ENCODE assay signal across 35 cellular contexts in genomic region chr4:144659493-144659892, GRCh38. TPM values are rescaled to one million over a fixed set of nuclear protein-coding genes. Genes with fewer than 3 reads are reported as not detected.
"Had no signal": no experiment of that assay in that cellular context is flagged by ENCODE, and none has a peak within 500 bp of the region (broad histone marks: within the 10 kb centered on the region; RNA-seq: fewer than 3 reads in every experiment).

No MANE protein-coding gene starts in this region.

- H3K4me3 Mint-ChIP-seq: activated CD4-positive, alpha-beta T cell treated with anti-CD3 and anti-CD28 coated beads for 36 hours; activated CD4-positive, alpha-beta T cell treated with anti-CD3 and anti-CD28 coated beads, Interleukin-2, amount 10 ng/mL, durations not matched to agents 7 days and 5 days; activated naive CD4-positive, alpha-beta T cell treated with anti-CD3 and anti-CD28 coated beads for 36 hours; activated naive CD8-positive, alpha-beta T cell; activated naive CD8-positive, alpha-beta T cell treated with anti-CD3 and anti-CD28 coated beads, Interleukin-2, amount 50 U/mL, for 24 hours; activated T-cell treated with anti-CD3 and anti-CD28 coated beads, Interleukin-2, amount 50 U/mL, for 4 hours; activated T-helper 1 cell treated with anti-CD3 and anti-CD28 coated beads, Interleukin-12 subunit alpha, Interleukin-12 subunit beta, Interleukin-2, Interleukin-4 antibody, amounts not matched to agents 30 ng/mL and 10 ng/mL and 1 ng/mL, durations not matched to agents 14 hours and 24 hours and 36 hours; brain; T-helper 1 cell treated with Interleukin-12 subunit alpha and Interleukin-12 subunit beta and Interleukin-4 antibody, amounts not matched to agents 30 μg/mL and 1 μg/mL, for 36 hours; T-helper 2 cell treated with Interferon-gamma antibody and Interleukin-4, amounts not matched to agents 5 μg/mL and 100 μg/mL, for 36 hours; WTC11 had no signal

- H3K27ac ChIP-seq: Peyer's patch, SJSA1 had no signal

- H3K4me1 ChIP-seq: Peyer's patch had no signal

- H3K36me3 ChIP-seq: MG63, Peyer's patch, SJSA1 had no signal

- H3K4me1 Mint-ChIP-seq: activated naive CD8-positive, alpha-beta T cell treated with anti-CD3 and anti-CD28 coated beads, Interleukin-2, amount 50 U/mL, for 24 hours had no signal

- H3K9me2 ChIP-seq: SK-N-SH had no signal

- H3K27ac Mint-ChIP-seq: activated CD4-positive, alpha-beta T cell treated with anti-CD3 and anti-CD28 coated beads for 36 hours; activated CD4-positive, alpha-beta T cell treated with anti-CD3 and anti-CD28 coated beads, Interleukin-2, amount 10 ng/mL, durations not matched to agents 7 days and 5 days; activated naive CD4-positive, alpha-beta T cell treated with anti-CD3 and anti-CD28 coated beads for 36 hours; activated naive CD8-positive, alpha-beta T cell; activated naive CD8-positive, alpha-beta T cell treated with anti-CD3 and anti-CD28 coated beads, Interleukin-2, amount 50 U/mL, for 24 hours; activated T-helper 1 cell treated with anti-CD3 and anti-CD28 coated beads, Interleukin-12 subunit alpha, Interleukin-12 subunit beta, Interleukin-2, Interleukin-4 antibody, amounts not matched to agents 30 ng/mL and 10 ng/mL and 1 ng/mL, durations not matched to agents 14 hours and 24 hours and 36 hours; brain; T-helper 1 cell treated with Interleukin-12 subunit alpha and Interleukin-12 subunit beta and Interleukin-4 antibody, amounts not matched to agents 30 μg/mL and 1 μg/mL, for 36 hours; T-helper 2 cell treated with Interferon-gamma antibody and Interleukin-4, amounts not matched to agents 5 μg/mL and 100 μg/mL, for 36 hours; WTC11 had no signal

- H3K4me3 ChIP-seq: MG63, Peyer's patch, SJSA1 had no signal

- DNase-seq: activated CD4-positive, alpha-beta T cell treated with anti-CD3 and anti-CD28 coated beads for 36 hours; activated CD4-positive, alpha-beta T cell treated with anti-CD3 and anti-CD28 coated beads, Interleukin-2, amount 10 ng/mL, durations not matched to agents 7 days and 5 days; activated CD4-positive, alpha-beta T cell treated with anti-CD3 and anti-CD28 coated beads, Interleukin-2, amount 50 U/mL, for 48 hours; activated CD8-positive, alpha-beta memory T cell treated with anti-CD3 and anti-CD28 coated beads, Interleukin-2, amount 50 U/mL, for 4 hours; activated gamma-delta T cell treated with Interleukin-2 at 50 U/mL for 16 hours; activated naive CD4-positive, alpha-beta T cell treated with anti-CD3 and anti-CD28 coated beads for 36 hours; activated naive CD8-positive, alpha-beta T cell treated with anti-CD3 and anti-CD28 coated beads, Interleukin-2, amount 50 U/mL, for 24 hours; activated T-cell treated with anti-CD3 and anti-CD28 coated beads for 4 hours; activated T-cell treated with anti-CD3 and anti-CD28 coated beads, Interleukin-2, amount 50 U/mL, for 4 hours; anterior cingulate cortex; caudate nucleus; Karpas-422; MG63; NCI-H1048; NCI-H1105 treated with DMSO at 0.1 percent for 48 hours; NCI-H1436; NCI-H1694; NCI-H1930; NCI-H2081 treated with DMSO at 0.1 percent for 48 hours; NCI-H446 treated with DMSO at 0.1 percent for 48 hours; NCI-H69; Peyer's patch; RPMI8226; SHP77 treated with DMSO at 0.1 percent for 48 hours; SK-N-SH had no signal

- H3K9ac ChIP-seq: SK-N-SH had no signal

- H3K4me2 ChIP-seq: SK-N-SH had no signal

- H3K9me3 Mint-ChIP-seq: activated CD4-positive, alpha-beta T cell treated with anti-CD3 and anti-CD28 coated beads, Interleukin-2, amount 10 ng/mL, durations not matched to agents 7 days and 5 days; activated naive CD4-positive, alpha-beta T cell treated with anti-CD3 and anti-CD28 coated beads for 36 hours; activated naive CD8-positive, alpha-beta T cell treated with anti-CD3 and anti-CD28 coated beads, Interleukin-2, amount 50 U/mL, for 24 hours; activated T-cell treated with anti-CD3 and anti-CD28 coated beads, Interleukin-2, amount 50 U/mL, for 4 hours; activated T-helper 1 cell treated with anti-CD3 and anti-CD28 coated beads, Interleukin-12 subunit alpha, Interleukin-12 subunit beta, Interleukin-2, Interleukin-4 antibody, amounts not matched to agents 30 ng/mL and 10 ng/mL and 1 ng/mL, durations not matched to agents 14 hours and 24 hours and 36 hours; brain; T-helper 1 cell treated with Interleukin-12 subunit alpha and Interleukin-12 subunit beta and Interleukin-4 antibody, amounts not matched to agents 30 μg/mL and 1 μg/mL, for 36 hours; T-helper 2 cell treated with Interferon-gamma antibody and Interleukin-4, amounts not matched to agents 5 μg/mL and 100 μg/mL, for 36 hours; WTC11 had no signal

- FAIRE-seq: bronchial epithelial cell, TTC549 had no signal

- H3K27me3 ChIP-seq: MG63, Peyer's patch, SJSA1 had no signal

- H3K36me3 Mint-ChIP-seq: activated naive CD8-positive, alpha-beta T cell; brain; WTC11 had no signal

- ATAC-seq: activated CD4-positive, alpha-beta T cell treated with anti-CD3 and anti-CD28 coated beads for 36 hours; activated CD4-positive, CD25-positive, alpha-beta regulatory T cell treated with anti-CD3 and anti-CD28 coated beads, Interleukin-2, amount 50 U/mL, for 24 hours; activated naive CD8-positive, alpha-beta T cell treated with anti-CD3 and anti-CD28 coated beads, Interleukin-2, amount 50 U/mL, for 24 hours; activated T-cell treated with anti-CD3 and anti-CD28 coated beads, Interleukin-2, amount 50 U/mL, for 4 hours; WTC11 had no signal

- H3K27me3 Mint-ChIP-seq: activated CD4-positive, alpha-beta T cell treated with anti-CD3 and anti-CD28 coated beads for 36 hours; activated naive CD8-positive, alpha-beta T cell treated with anti-CD3 and anti-CD28 coated beads, Interleukin-2, amount 50 U/mL, for 24 hours; brain had no signal

- H3K9me3 ChIP-seq: MG63, Peyer's patch, SJSA1, SK-N-SH had no signal

RNA-seq across cellular contexts. Expression of gene HHIP, which starts 13.5 kb away (rescaled TPM):
- total RNA-seq: activated CD4-positive, alpha-beta T cell treated with anti-CD3 and anti-CD28 coated beads for 36 hours; activated CD4-positive, alpha-beta T cell treated with anti-CD3 and anti-CD28 coated beads, Interleukin-2, amount 10 ng/mL, durations not matched to agents 7 days and 5 days; activated naive CD4-positive, alpha-beta T cell treated with anti-CD3 and anti-CD28 coated beads for 36 hours; activated T-helper 1 cell treated with anti-CD3 and anti-CD28 coated beads, Interleukin-12 subunit alpha, Interleukin-12 subunit beta, Interleukin-2, Interleukin-4 antibody, amounts not matched to agents 30 ng/mL and 10 ng/mL and 1 ng/mL, durations not matched to agents 14 hours and 24 hours and 36 hours; bronchial epithelial cell had no signal
